Comparison of ENCODE assay signal across 20 cellular contexts in the genomic region with DNA sequence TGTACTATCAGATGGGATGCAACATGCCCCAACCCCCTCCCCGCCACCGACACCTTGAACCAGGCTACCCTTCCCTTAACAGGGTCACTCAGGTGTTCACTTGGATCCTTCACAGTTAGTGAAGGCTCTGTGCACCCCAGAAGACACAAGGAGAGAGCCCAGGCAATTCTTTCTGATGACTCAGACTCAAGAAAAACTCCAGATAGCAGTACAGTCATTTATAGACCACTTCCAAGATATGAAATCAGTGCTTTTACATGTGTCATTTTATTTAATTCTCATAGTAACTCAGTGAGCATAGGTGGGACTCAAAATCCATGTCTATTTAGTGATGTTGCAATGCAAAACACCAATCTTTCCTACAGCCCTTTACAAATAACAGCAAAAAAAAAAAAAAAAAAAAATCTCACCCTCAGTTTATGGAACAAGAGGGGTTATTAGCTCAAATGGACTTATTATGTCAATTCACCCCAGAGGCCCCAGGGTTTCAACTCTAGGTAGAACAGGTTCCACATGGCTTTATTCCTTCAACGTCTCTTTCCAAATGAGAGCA.
DNase-seq lines count a peak whose midpoint lies in the region; ATAC-seq, FAIRE-seq and TF ChIP-seq lines count a peak whose summit lies in the region.
"Had no signal": no experiment of that assay in that cellular context is flagged by ENCODE, and none has a peak within 500 bp of the region (broad histone marks: within the 10 kb centered on the region; RNA-seq: fewer than 3 reads in every experiment).

No MANE protein-coding gene starts in this region.

- intact Hi-C loops in dorsolateral prefrontal cortex (cut with DNase I): no loop called here
- intact Hi-C loops in activated CD4-positive, alpha-beta T cell treated with anti-CD3 and anti-CD28 coated beads, Interleukin-2, amount 10 ng/mL, durations not matched to agents 24 days and 14 days (cut with micrococcal nuclease): no loop called here

- peaks cover 3% of the 10 kb centered on the region for H3K9me3 Mint-ChIP-seq in activated CD4-positive, alpha-beta T cell treated with anti-CD3 and anti-CD28 coated beads, Interleukin-2, amount 10 ng/mL, durations not matched to agents 24 days and 14 days
- H3K9me3 Mint-ChIP-seq: activated naive CD4-positive, alpha-beta T cell treated with anti-CD3 and anti-CD28 coated beads, Interleukin-2, amount 10 ng/mL, durations not matched to agents 7 days and 5 days had no signal

- H3K27me3 Mint-ChIP-seq in activated CD4-positive, alpha-beta T cell treated with anti-CD3 and anti-CD28 coated beads, Interleukin-2, amount 10 ng/mL, durations not matched to agents 24 days and 14 days: peaks cover 74% of the 10 kb centered on the region

- H3K4me3 Mint-ChIP-seq in activated CD4-positive, alpha-beta T cell treated with anti-CD3 and anti-CD28 coated beads, Interleukin-2, amount 10 ng/mL, durations not matched to agents 24 days and 14 days: no peak overlapping the region
- H3K4me3 Mint-ChIP-seq: activated naive CD4-positive, alpha-beta T cell treated with anti-CD3 and anti-CD28 coated beads, Interleukin-2, amount 10 ng/mL, durations not matched to agents 7 days and 5 days; brain had no signal

- H3K4me3 ChIP-seq in dorsolateral prefrontal cortex: no peak overlapping the region
- H3K4me3 ChIP-seq: left ventricle myocardium inferior, sigmoid colon had no signal

- peaks cover 49% of the 10 kb centered on the region for H3K4me1 ChIP-seq in foreskin keratinocyte

- peak; percentile 83 for ATAC-seq in foreskin keratinocyte
- no peak for ATAC-seq in HG03280 (IDR thresholded peaks at IDR 0.05; ENCODE audit: unreplicated experiment)

- H3K27ac ChIP-seq in foreskin keratinocyte: no peak overlapping the region
- no peak overlapping the region for H3K27ac ChIP-seq in dorsolateral prefrontal cortex
- H3K27ac ChIP-seq: left ventricle myocardium inferior, sigmoid colon had no signal

- H3K27me3 ChIP-seq in foreskin keratinocyte: peaks cover 9% of the 10 kb centered on the region
- H3K27me3 ChIP-seq in dorsolateral prefrontal cortex: peaks cover 4 to 99% (median 67%) of the 10 kb centered on the region in 45 donors

- H3K4me1 Mint-ChIP-seq in activated CD4-positive, alpha-beta T cell treated with anti-CD3 and anti-CD28 coated beads, Interleukin-2, amount 10 ng/mL, durations not matched to agents 24 days and 14 days: peaks cover 4% of the 10 kb centered on the region

- peaks cover 4% of the 10 kb centered on the region for H3K36me3 Mint-ChIP-seq in activated CD4-positive, alpha-beta T cell treated with anti-CD3 and anti-CD28 coated beads, Interleukin-2, amount 10 ng/mL, durations not matched to agents 24 days and 14 days (ENCODE audit: low read depth)
- H3K36me3 Mint-ChIP-seq: brain had no signal

- FAIRE-seq in HTR-8/SVneo (lab: Jason Lieb, UNC): no peak
- FAIRE-seq: G401.6, GM12891 had no signal

- TF ChIP-seq CTCF in foreskin keratinocyte (conservative IDR thresholded peaks at IDR 0.05): no peak
- TF ChIP-seq CTCF in dorsolateral prefrontal cortex (IDR thresholded peaks at IDR 0.05 in 54 of 56, conservative IDR thresholded peaks at IDR 0.05 in 2 of 56; ENCODE audit: low read depth in 1 of 56, partially characterized antibody in 56 of 56): no peak

- DNase-seq in AG08396 (ENCODE audit: low spot score): peak; percentile 69
- DNase-seq in HTR-8/SVneo (ENCODE audit: insufficient read length, low spot score): peak; percentile 41
- DNase-seq in amniotic epithelial cell (ENCODE audit: low read depth): peak; percentile 76
- DNase-seq in foreskin keratinocyte: peak; percentile 47 to 76
- DNase-seq in dorsolateral prefrontal cortex: no peak
- DNase-seq in activated CD4-positive, alpha-beta T cell treated with anti-CD3 and anti-CD28 coated beads, Interleukin-2, amount 10 ng/mL, durations not matched to agents 24 days and 14 days: no peak
- no peak for DNase-seq in NCI-H1417 treated with DMSO at 0.1 percent for 48 hours (lab: John Stamatoyannopoulos, UW)
- DNase-seq: activated naive CD4-positive, alpha-beta T cell treated with anti-CD3 and anti-CD28 coated beads, Interleukin-2, amount 10 ng/mL, durations not matched to agents 7 days and 5 days; activated T-cell treated with anti-CD3 and anti-CD28 coated beads, Interleukin-2, amount 50 U/mL, for 1 hour; KBM-7; left ventricle myocardium inferior; NCI-H1092 treated with DMSO at 0.1 percent for 48 hours; NCI-H69; nucleus accumbens; OCI-M1; sigmoid colon had no signal

- no peak overlapping the region for H3K27ac Mint-ChIP-seq in activated CD4-positive, alpha-beta T cell treated with anti-CD3 and anti-CD28 coated beads, Interleukin-2, amount 10 ng/mL, durations not matched to agents 24 days and 14 days
- H3K27ac Mint-ChIP-seq: activated naive CD4-positive, alpha-beta T cell treated with anti-CD3 and anti-CD28 coated beads, Interleukin-2, amount 10 ng/mL, durations not matched to agents 7 days and 5 days; brain had no signal

Comparison
In these comparisons a context has a peak if more than half of its experiments do, and no peak if none do; other contexts are left out.
1. DNase-seq: peak in AG08396 (single experiment), HTR-8/SVneo (single experiment), amniotic epithelial cell (single experiment) and foreskin keratinocyte (2 of 2); none in dorsolateral prefrontal cortex (0 of 10), activated CD4-positive, alpha-beta T cell treated with anti-CD3 and anti-CD28 coated beads, Interleukin-2, amount 10 ng/mL, durations not matched to agents 24 days and 14 days (single experiment) and NCI-H1417 treated with DMSO at 0.1 percent for 48 hours (single experiment).